Comparison of ENCODE assay signal across 21 cellular contexts in the genomic region with DNA sequence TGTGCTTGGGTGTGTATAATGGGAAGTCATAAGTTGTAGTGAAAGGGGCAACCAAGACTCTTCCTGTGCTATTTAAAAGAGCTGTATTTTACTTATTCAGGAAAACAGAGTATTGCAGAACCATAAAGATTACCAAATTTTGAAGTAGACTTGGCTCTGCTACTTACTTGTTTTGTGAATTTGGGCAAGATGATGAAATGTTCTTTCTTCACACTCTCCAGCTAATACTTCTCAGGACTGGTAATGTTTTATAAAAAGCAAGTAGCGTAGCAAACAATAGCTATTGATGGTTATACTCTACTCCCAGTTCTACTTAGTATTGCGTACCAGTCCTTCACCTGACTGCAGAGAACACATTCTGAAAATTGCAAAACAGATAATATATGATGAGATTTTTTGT.
"Had no signal": no experiment of that assay in that cellular context is flagged by ENCODE, and none has a peak within 500 bp of the region (broad histone marks: within the 10 kb centered on the region; RNA-seq: fewer than 3 reads in every experiment).

No MANE protein-coding gene starts in this region.

- H3K9me3 Mint-ChIP-seq: activated B cell treated with CpG ODN at 0.5 μM for 24 hours; activated naive CD8-positive, alpha-beta T cell treated with anti-CD3 and anti-CD28 coated beads, Interleukin-2, amount 10 ng/mL, durations not matched to agents 7 days and 5 days; activated T-cell treated with anti-CD3 and anti-CD28 coated beads, Interleukin-2, amount 50 U/mL, for 4 hours; neural crest cell; stimulated activated naive CD8-positive, alpha-beta T cell treated with anti-CD3 and anti-CD28 coated beads, Interleukin-15, Interleukin-2, amounts not matched to agents 100 ng/mL and 50 ng/mL, for 24 hours had no signal

- H3K4me1 ChIP-seq: body of pancreas, thyroid gland had no signal

- H3K27ac ChIP-seq: body of pancreas, cardiac muscle cell, epithelial cell of prostate, thyroid gland had no signal

- ATAC-seq: activated CD4-positive, alpha-beta T cell treated with anti-CD3 and anti-CD28 coated beads for 36 hours; activated T-cell treated with anti-CD3 and anti-CD28 coated beads, Interleukin-2, amount 50 U/mL, for 4 hours; body of pancreas; naive thymus-derived CD4-positive, alpha-beta T cell had no signal

- H3K4me3 ChIP-seq: body of pancreas, cardiac muscle cell, lung, thyroid gland had no signal

- H3K9me3 ChIP-seq: body of pancreas, thyroid gland had no signal

- H3K27ac Mint-ChIP-seq: activated B cell treated with CpG ODN at 0.5 μM for 24 hours; activated CD4-positive, alpha-beta T cell treated with anti-CD3 and anti-CD28 coated beads for 36 hours; activated naive CD8-positive, alpha-beta T cell treated with anti-CD3 and anti-CD28 coated beads, Interleukin-2, amount 10 ng/mL, durations not matched to agents 7 days and 5 days; stimulated activated naive CD8-positive, alpha-beta T cell treated with anti-CD3 and anti-CD28 coated beads, Interleukin-15, Interleukin-2, amounts not matched to agents 100 ng/mL and 50 ng/mL, for 24 hours had no signal

- H3K4me3 Mint-ChIP-seq: activated B cell treated with CpG ODN at 0.5 μM for 24 hours; activated CD4-positive, alpha-beta T cell treated with anti-CD3 and anti-CD28 coated beads for 36 hours; activated naive CD8-positive, alpha-beta T cell treated with anti-CD3 and anti-CD28 coated beads, Interleukin-2, amount 10 ng/mL, durations not matched to agents 7 days and 5 days; activated T-cell treated with anti-CD3 and anti-CD28 coated beads, Interleukin-2, amount 50 U/mL, for 4 hours; naive thymus-derived CD4-positive, alpha-beta T cell; neural crest cell; stimulated activated naive CD8-positive, alpha-beta T cell treated with anti-CD3 and anti-CD28 coated beads, Interleukin-15, Interleukin-2, amounts not matched to agents 100 ng/mL and 50 ng/mL, for 24 hours had no signal

- H3K27me3 ChIP-seq: body of pancreas, cardiac muscle cell, thyroid gland had no signal

- H3K4me1 Mint-ChIP-seq: neural crest cell had no signal

- DNase-seq: activated B cell treated with CpG ODN at 0.5 μM for 24 hours; activated CD4-positive, alpha-beta T cell treated with anti-CD3 and anti-CD28 coated beads for 36 hours; activated CD4-positive, alpha-beta T cell treated with anti-CD3 and anti-CD28 coated beads, Interleukin-2, amount 50 U/mL, for 4 hours; activated CD8-positive, alpha-beta memory T cell treated with anti-CD3 and anti-CD28 coated beads for 24 hours; activated CD8-positive, alpha-beta memory T cell treated with anti-CD3 and anti-CD28 coated beads, Interleukin-2, amount 50 U/mL, for 4 hours; activated naive CD4-positive, alpha-beta T cell treated with Interleukin-2 at 50 U/mL for 16 hours; activated naive CD8-positive, alpha-beta T cell treated with anti-CD3 and anti-CD28 coated beads, Interleukin-2, amount 10 ng/mL, durations not matched to agents 7 days and 5 days; activated T-cell treated with anti-CD3 and anti-CD28 coated beads, Interleukin-2, amount 50 U/mL, for 4 hours; body of pancreas; foreskin melanocyte; glutamatergic neuron; hypothalamus; naive thymus-derived CD4-positive, alpha-beta T cell; stimulated activated CD4-positive, alpha-beta T cell treated with anti-CD3 and anti-CD28 coated beads, Interleukin-4, amount 100 ng/mL, for 24 hours; substantia nigra; thyroid gland had no signal

- H3K27me3 Mint-ChIP-seq: activated B cell treated with CpG ODN at 0.5 μM for 24 hours; activated CD4-positive, alpha-beta T cell treated with anti-CD3 and anti-CD28 coated beads for 36 hours; activated naive CD8-positive, alpha-beta T cell treated with anti-CD3 and anti-CD28 coated beads, Interleukin-2, amount 10 ng/mL, durations not matched to agents 7 days and 5 days; naive thymus-derived CD4-positive, alpha-beta T cell; stimulated activated naive CD8-positive, alpha-beta T cell treated with anti-CD3 and anti-CD28 coated beads, Interleukin-15, Interleukin-2, amounts not matched to agents 100 ng/mL and 50 ng/mL, for 24 hours had no signal

- H3K36me3 ChIP-seq: cardiac muscle cell, thyroid gland had no signal
